1 cellular context compared by ENCODE assay signal in genomic region chr10:89351402-89352038, GRCh38.
TF ChIP-seq lines count a peak whose summit lies in the region.

No MANE protein-coding gene starts in this region.

TF ChIP-seq in GM23338, 12 proteins besides CTCF, POLR2A, EP300 and RAD21 (continued from another document):
- TF ChIP-seq ZNF462 (CRISPR knock-in tag; IDR thresholded peaks at IDR 0.05) (no peak), EZH2 (IDR thresholded peaks at IDR 0.05; ENCODE audit: low read depth, unreplicated experiment) (no peak), EZH2phosphoT487 (IDR thresholded peaks at IDR 0.05; ENCODE audit: unreplicated experiment) (no peak), ZNF331 (CRISPR knock-in tag; IDR thresholded peaks at IDR 0.05; ENCODE audit: low read depth) (no peak), ZNF114 (CRISPR knock-in tag; IDR thresholded peaks at IDR 0.05) (no peak), ETS1 (IDR thresholded peaks at IDR 0.05) (no peak), STAT1 (IDR thresholded peaks at IDR 0.05; ENCODE audit: unreplicated experiment) (no peak), JUNB (IDR thresholded peaks at IDR 0.05; ENCODE audit: unreplicated experiment) (no peak), CREB1 (CRISPR knock-in tag; IDR thresholded peaks at IDR 0.05; ENCODE audit: low read depth) (no peak), NANOG (IDR thresholded peaks at IDR 0.05; ENCODE audit: borderline replicate concordance) (no peak), POLR2AphosphoS5 (IDR thresholded peaks at IDR 0.05; ENCODE audit: low read depth) (no peak)
TF ChIP-seq in GM23338: peak in this region for 0.
